Comparison of ENCODE assay signal across 14 cellular contexts in the genomic region with DNA sequence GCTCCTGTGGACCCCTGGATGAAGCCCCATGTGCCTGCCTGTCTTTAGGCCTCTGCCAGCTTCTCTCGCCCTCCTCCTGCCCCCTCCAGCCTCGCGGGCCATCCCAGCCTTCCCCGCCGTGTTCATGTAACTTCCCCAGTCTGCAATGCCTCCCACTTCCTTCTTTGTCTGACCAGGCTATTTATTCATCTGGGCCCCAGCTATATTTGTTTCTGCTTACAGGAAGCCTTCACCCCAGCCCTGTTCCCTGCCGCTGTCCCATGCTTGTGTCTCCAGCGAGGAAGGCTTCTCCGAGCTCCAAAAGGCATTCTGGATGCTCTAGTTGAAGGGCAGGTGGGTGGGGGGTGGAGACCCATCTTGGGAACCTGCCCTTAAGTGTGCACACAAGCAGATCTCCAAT. TPM values are rescaled to one million over a fixed set of nuclear protein-coding genes. Genes with fewer than 3 reads are reported as not detected.
DNase-seq lines count a peak whose midpoint lies in the region; ATAC-seq, FAIRE-seq and TF ChIP-seq lines count a peak whose summit lies in the region.
"Had no signal": no experiment of that assay in that cellular context is flagged by ENCODE, and none has a peak within 500 bp of the region (broad histone marks: within the 10 kb centered on the region; RNA-seq: fewer than 3 reads in every experiment).

No MANE protein-coding gene starts in this region.

- H3K56ac ChIP-seq in H1 (replicated peaks; ENCODE audit: insufficient read length, low read depth, low read length), result no peak overlapping the region

- TF ChIP-seq CTCF in H1 (IDR thresholded peaks at IDR 0.05; ENCODE audit: control extremely low read depth in 1 of 3, insufficient read depth in 1 of 3, low read depth in 1 of 3, low read length in 3 of 3) (no peak), osteoblast (IDR thresholded peaks at IDR 0.05; ENCODE audit: extremely low read depth, low read depth, low read length) (no peak)

- no peak for TF ChIP-seq RAD21 in H1 (IDR thresholded peaks at IDR 0.05 in 1 of 2, conservative IDR thresholded peaks at IDR 0.05 in 1 of 2; ENCODE audit: low read depth in 2 of 2, low read length in 2 of 2)

- H3K9me3 ChIP-seq in H1 (ENCODE audit: insufficient read depth in 2 of 2, low read depth in 1 of 2, low read length in 1 of 2), result no peaks in the 10 kb centered on the region
- H3K9me3 ChIP-seq in osteoblast (ENCODE audit: low read depth, low read length), result no peaks in the 10 kb centered on the region

- no peak overlapping the region for H2BK15ac ChIP-seq in H1 (ENCODE audit: low read length)

- no peak overlapping the region for H3K4ac ChIP-seq in H1 (replicated peaks; ENCODE audit: insufficient read length, low read depth, low read length)

- H3K4me3 ChIP-seq in H1 (ENCODE audit: extremely low read depth in 1 of 4, insufficient read depth in 2 of 4, low read depth in 3 of 4, low read length in 4 of 4) (no peak overlapping the region), osteoblast (ENCODE audit: insufficient read depth, low read length) (no peak overlapping the region)

- H4K8ac ChIP-seq in H1 (ENCODE audit: extremely low read depth, insufficient read depth, low read length), result no peak overlapping the region

- H2BK5ac ChIP-seq in H1 (ENCODE audit: low read depth, low read length), result peak overlapping the region; percentile 35; the same call in 1 of the 2 replicates

- H3K36me3 ChIP-seq in H1 (ENCODE audit: control insufficient read depth in 2 of 4, insufficient read depth in 4 of 4, low read length in 3 of 4) (peaks cover 0 to 5% (median 0%) of the 10 kb centered on the region in 4 experiments; a peak in 1 of 8 replicates), osteoblast (ENCODE audit: insufficient read depth, low read length) (no peaks in the 10 kb centered on the region)

- no peak overlapping the region; the same call in 1 of the 2 replicates for H3K18ac ChIP-seq in H1 (ENCODE audit: extremely low read depth, low read length)

- H3K14ac ChIP-seq in H1 (ENCODE audit: insufficient read length), result no peak overlapping the region

- no peak overlapping the region for H2AFZ ChIP-seq in H1 (ENCODE audit: low read length)
- H2AFZ ChIP-seq in osteoblast (ENCODE audit: low read length), result no peak overlapping the region

- H2BK12ac ChIP-seq in H1 (ENCODE audit: low read depth, low read length), result no peak overlapping the region

- no peaks in the 10 kb centered on the region for H3K79me2 ChIP-seq in H1 (ENCODE audit: control insufficient read depth in 1 of 2, insufficient read depth in 2 of 2, low read length in 2 of 2)
- no peaks in the 10 kb centered on the region for H3K79me2 ChIP-seq in osteoblast (ENCODE audit: insufficient read depth, low read length)

- POLR2A ChIA-PET in H1 (lab: Charles Lee; ENCODE audit: partially characterized antibody), result interaction anchor here (1.1 to 2.1 kb wide), 3 partner anchors 8 to 25 kb away, joined by 3 to 5 read pairs (median 3); partner anchors contain the start of gene GPR108

- no peak overlapping the region for H4K5ac ChIP-seq in H1 (ENCODE audit: insufficient read length, low read depth, low read length)

- no peak for DNase-seq in GM12892 (ENCODE audit: insufficient read length)
- DNase-seq in NOMO-1 treated with DMSO at 0.1 percent for 48 hours (lab: John Stamatoyannopoulos, UW; ENCODE audit: unreplicated experiment), result peak; percentile 80
- DNase-seq in H1 (ENCODE audit: low read depth in 1 of 2, low spot score in 2 of 2), result no peak
- DNase-seq in osteoblast (ENCODE audit: insufficient read length, low spot score, missing footprints), result peak; percentile 79
- no peak for DNase-seq in NCI-H2171 (lab: John Stamatoyannopoulos, UW)
- DNase-seq in EL, result no peak
- DNase-seq: activated CD8-positive, alpha-beta memory T cell treated with anti-CD3 and anti-CD28 coated beads, Interleukin-2, amount 50 U/mL, for 4 hours; effector memory CD8-positive, alpha-beta T cell; mammary epithelial cell; NCI-H1092 treated with DMSO at 0.1 percent for 48 hours; stimulated activated CD4-positive, alpha-beta T cell treated with anti-CD3 and anti-CD28 coated beads, Interleukin-4, amount 100 ng/mL, for 24 hours had no signal

- TF ChIP-seq EP300 in H1 (IDR thresholded peaks at IDR 0.05; ENCODE audit: borderline replicate concordance in 1 of 2, low read depth in 2 of 2, low read length in 2 of 2), result no peak

- H3K27me3 ChIP-seq in H1 (replicated peaks in 1 of 4; ENCODE audit: control insufficient read depth in 3 of 4, extremely low read depth in 1 of 4, insufficient read depth in 3 of 4, low read length in 3 of 4) (no peaks in the 10 kb centered on the region), osteoblast (ENCODE audit: insufficient read depth, low read length) (no peaks in the 10 kb centered on the region)

- no peak overlapping the region for H4K91ac ChIP-seq in H1 (replicated peaks; ENCODE audit: insufficient read length, low read length)

- no peak overlapping the region for H2BK120ac ChIP-seq in H1 (replicated peaks; ENCODE audit: low read depth, low read length)

- CTCF ChIA-PET in H1 (lab: Charles Lee; ENCODE audit: partially characterized antibody), result interaction anchor here (0.7 to 2.2 kb wide), 5 partner anchors 40 to 247 kb away, joined by 3 to 5 read pairs (median 3); partner anchors contain the start of genes DENND1C and TNFSF9

- ATAC-seq in GM18909 (IDR thresholded peaks at IDR 0.05; ENCODE audit: poor library complexity, unreplicated experiment), result no peak
- no peak for ATAC-seq in GM19328 (IDR thresholded peaks at IDR 0.05; ENCODE audit: unreplicated experiment)
- ATAC-seq: effector memory CD8-positive, alpha-beta T cell had no signal

- H3K27ac ChIP-seq in H1 (ENCODE audit: low read depth, low read length) (no peak overlapping the region), osteoblast (ENCODE audit: low read depth, low read length) (no peak overlapping the region)

- 95% methylated on average over 8 of the region's 8 CpGs; no CpG with 5 or more reads in 1 of the 2 experiments for WGBS in H1 (ENCODE audit: extremely low coverage in 1 of 2, insufficient coverage in 1 of 2, insufficient read length in 1 of 2, insufficient replicate concordance in 2 of 2, low coverage in 1 of 2, low lambda C conversion rate in 2 of 2, missing lambda C conversion rate in 1 of 2), 2 experiments

- no peaks in the 10 kb centered on the region for H3K79me1 ChIP-seq in H1 (ENCODE audit: low read depth, low read length)

- H3K4me1 ChIP-seq in H1 (replicated peaks in 1 of 4; ENCODE audit: control insufficient read depth in 3 of 4, insufficient read depth in 4 of 4, low read length in 3 of 4) (peaks cover 0 to 13% (median 6%) of the 10 kb centered on the region in 4 experiments; a peak in 5 of 7 replicates), osteoblast (ENCODE audit: insufficient read depth, low read length) (no peaks in the 10 kb centered on the region)

- H3K23me2 ChIP-seq in H1 (ENCODE audit: low read depth, low read length), result no peaks in the 10 kb centered on the region

- TF ChIP-seq POLR2A in GM12892 (IDR thresholded peaks at IDR 0.05; ENCODE audit: low read depth, low read length) (no peak), H1 (IDR thresholded peaks at IDR 0.05; ENCODE audit: control extremely low read depth in 1 of 2, low read depth in 2 of 2, low read length in 2 of 2) (no peak)

- no peak overlapping the region for H2AK5ac ChIP-seq in H1 (ENCODE audit: low read depth, low read length)

- H3K4me2 ChIP-seq in H1 (ENCODE audit: insufficient read depth in 1 of 2, low read depth in 2 of 2, low read length in 2 of 2) (no peak overlapping the region), osteoblast (ENCODE audit: insufficient read depth, low read length) (no peak overlapping the region)

- FAIRE-seq in GM12892 (lab: Jason Lieb, UNC) (peak; percentile 91), H1 (lab: Jason Lieb, UNC) (no peak)
- FAIRE-seq: D721Med had no signal

- H3K23ac ChIP-seq in H1 (ENCODE audit: insufficient read length), result no peak overlapping the region

- H4K20me1 ChIP-seq in H1 (replicated peaks in 1 of 2; ENCODE audit: control insufficient read depth in 1 of 2, insufficient read depth in 2 of 2, low read length in 2 of 2) (peaks cover 0 to 8% of the 10 kb centered on the region in 2 experiments), osteoblast (ENCODE audit: insufficient read depth, low read length) (no peaks in the 10 kb centered on the region)

- H2BK20ac ChIP-seq in H1 (ENCODE audit: low read length), result no peak overlapping the region

- no peak overlapping the region for H3K9ac ChIP-seq in H1 (replicated peaks in 1 of 4; ENCODE audit: extremely low read depth in 1 of 4, low read depth in 3 of 4, low read length in 3 of 4)

RNA-seq across cellular contexts. Expression of gene C3, which starts 7.9 kb away (rescaled TPM):
- polyA plus RNA-seq in GM12892 (2012; ENCODE audit: missing spikeins), result 1.4 TPM
- total RNA-seq in H1 (2021; fragmentation: NEBNext Ultra II Directional; extraction: Animal tissue kit (Norgen Biotek cat#: 25700)), result 4.2 and 6.4 TPM in 2 replicates
- polyA plus RNA-seq in H1 (2011; rRNA removed), result 12.8 and 16.6 TPM in 2 replicates
- 16.0 TPM for polyA plus RNA-seq in H1 (2011; cell fraction: cytosol; rRNA removed)
- polyA plus RNA-seq in H1 (2011; cell fraction: nucleus; rRNA removed), result 34.2 TPM
- 11.3 to 16.8 TPM (median 13.0 TPM) in 4 replicates for polyA plus RNA-seq in H1 (2012, experiment 1 of 2)
- polyA plus RNA-seq in H1 (2012, experiment 2 of 2), result 13.6 TPM
- 22.5 TPM for polyA plus RNA-seq in H1 (2013, experiment 1 of 2)
- polyA plus RNA-seq in H1 (2013, experiment 2 of 2), result 24.4 TPM
- 16.2 and 28.8 TPM in 2 replicates for polyA minus RNA-seq in H1 (2011; rRNA and poly(A)+ RNA removed)
- 31.9 TPM for polyA minus RNA-seq in H1 (2011; cell fraction: cytosol; rRNA and poly(A)+ RNA removed)
- polyA minus RNA-seq in H1 (2011; cell fraction: nucleus; rRNA and poly(A)+ RNA removed), result 33.2 TPM
- 5.0 and 14.1 TPM in 2 replicates for total RNA-seq in osteoblast

RNA-seq across cellular contexts. Expression of gene GPR108, which starts 9.0 kb away (rescaled TPM):
- polyA plus RNA-seq in GM12892 (2012; ENCODE audit: missing spikeins), result 31.2 TPM
- 34.9 and 35.3 TPM in 2 replicates for total RNA-seq in H1 (2021; fragmentation: NEBNext Ultra II Directional; extraction: Animal tissue kit (Norgen Biotek cat#: 25700))
- 46.0 and 63.9 TPM in 2 replicates for polyA plus RNA-seq in H1 (2011; rRNA removed)
- 52.1 TPM for polyA plus RNA-seq in H1 (2011; cell fraction: cytosol; rRNA removed)
- 160 TPM for polyA plus RNA-seq in H1 (2011; cell fraction: nucleus; rRNA removed)
- polyA plus RNA-seq in H1 (2012, experiment 1 of 2), result 35.3 to 46.7 TPM (median 38.7 TPM) in 4 replicates
- polyA plus RNA-seq in H1 (2012, experiment 2 of 2), result 36.3 TPM
- polyA plus RNA-seq in H1 (2013, experiment 1 of 2), result 47.8 TPM
- 49.9 TPM for polyA plus RNA-seq in H1 (2013, experiment 2 of 2)
- 30.4 and 47.5 TPM in 2 replicates for polyA minus RNA-seq in H1 (2011; rRNA and poly(A)+ RNA removed)
- polyA minus RNA-seq in H1 (2011; cell fraction: cytosol; rRNA and poly(A)+ RNA removed), result 15.0 TPM
- 23.3 TPM for polyA minus RNA-seq in H1 (2011; cell fraction: nucleus; rRNA and poly(A)+ RNA removed)
- 42.3 and 52.2 TPM in 2 replicates for total RNA-seq in osteoblast

RNA-seq across cellular contexts. Expression of gene TRIP10, which starts 11.1 kb away (rescaled TPM):
- 47.2 TPM for polyA plus RNA-seq in GM12892 (2012; ENCODE audit: missing spikeins)
- total RNA-seq in H1 (2021; fragmentation: NEBNext Ultra II Directional; extraction: Animal tissue kit (Norgen Biotek cat#: 25700)), result 69.3 and 69.5 TPM in 2 replicates
- 27.8 and 38.0 TPM in 2 replicates for polyA plus RNA-seq in H1 (2011; rRNA removed)
- 46.0 TPM for polyA plus RNA-seq in H1 (2011; cell fraction: cytosol; rRNA removed)
- polyA plus RNA-seq in H1 (2011; cell fraction: nucleus; rRNA removed), result 69.9 TPM
- polyA plus RNA-seq in H1 (2012, experiment 1 of 2), result 66.1 to 83.1 TPM (median 77.4 TPM) in 4 replicates
- 58.7 TPM for polyA plus RNA-seq in H1 (2012, experiment 2 of 2)
- polyA plus RNA-seq in H1 (2013, experiment 1 of 2), result 63.3 TPM
- polyA plus RNA-seq in H1 (2013, experiment 2 of 2), result 64.1 TPM
- polyA minus RNA-seq in H1 (2011; rRNA and poly(A)+ RNA removed), result 23.1 and 26.9 TPM in 2 replicates
- 28.1 TPM for polyA minus RNA-seq in H1 (2011; cell fraction: cytosol; rRNA and poly(A)+ RNA removed)
- 24.9 TPM for polyA minus RNA-seq in H1 (2011; cell fraction: nucleus; rRNA and poly(A)+ RNA removed)
- 32.4 and 36.2 TPM in 2 replicates for total RNA-seq in osteoblast

RNA-seq across cellular contexts. Expression of gene SH2D3A, which starts 38.9 kb away (rescaled TPM):
- 4.0 TPM for polyA plus RNA-seq in GM12892 (2012; ENCODE audit: missing spikeins)
- 20.0 and 22.1 TPM in 2 replicates for total RNA-seq in H1 (2021; fragmentation: NEBNext Ultra II Directional; extraction: Animal tissue kit (Norgen Biotek cat#: 25700))
- polyA plus RNA-seq in H1 (2011; rRNA removed), result 14.5 and 22.8 TPM in 2 replicates
- 18.8 TPM for polyA plus RNA-seq in H1 (2011; cell fraction: cytosol; rRNA removed)
- polyA plus RNA-seq in H1 (2011; cell fraction: nucleus; rRNA removed), result 34.1 TPM
- 12.6 to 18.8 TPM (median 17.6 TPM) in 4 replicates for polyA plus RNA-seq in H1 (2012, experiment 1 of 2)
- polyA plus RNA-seq in H1 (2012, experiment 2 of 2), result 15.0 TPM
- 32.0 TPM for polyA plus RNA-seq in H1 (2013, experiment 1 of 2)
- polyA plus RNA-seq in H1 (2013, experiment 2 of 2), result 29.0 TPM
- polyA minus RNA-seq in H1 (2011; rRNA and poly(A)+ RNA removed), result 6.1 and 7.2 TPM in 2 replicates
- polyA minus RNA-seq in H1 (2011; cell fraction: cytosol; rRNA and poly(A)+ RNA removed), result 9.0 TPM
- polyA minus RNA-seq in H1 (2011; cell fraction: nucleus; rRNA and poly(A)+ RNA removed), result 11.2 TPM
- not detected in 2 replicates for total RNA-seq in osteoblast

RNA-seq across cellular contexts. Expression of gene VAV1, which starts 44.2 kb away (rescaled TPM):
- 30.2 TPM for polyA plus RNA-seq in GM12892 (2012; ENCODE audit: missing spikeins)
- total RNA-seq in H1 (2021; fragmentation: NEBNext Ultra II Directional; extraction: Animal tissue kit (Norgen Biotek cat#: 25700)), result 0.21 and 0.22 TPM in 2 replicates
- polyA plus RNA-seq in H1 (2011; rRNA removed), result 0.21 and 0.46 TPM in 2 replicates
- polyA plus RNA-seq in H1 (2011; cell fraction: cytosol; rRNA removed), result 0.31 TPM
- 0.61 TPM for polyA plus RNA-seq in H1 (2011; cell fraction: nucleus; rRNA removed)
- polyA plus RNA-seq in H1 (2012, experiment 1 of 2), result 0.56 to 0.67 TPM (median 0.58 TPM) in 3 of 4 replicates, not detected in the other
- polyA plus RNA-seq in H1 (2012, experiment 2 of 2), result 0.18 TPM
- 3.1 TPM for polyA plus RNA-seq in H1 (2013, experiment 1 of 2)
- polyA plus RNA-seq in H1 (2013, experiment 2 of 2), result 2.7 TPM
- polyA minus RNA-seq in H1 (2011; rRNA and poly(A)+ RNA removed), result 0.47 and 1.2 TPM in 2 replicates
- 1.6 TPM for polyA minus RNA-seq in H1 (2011; cell fraction: cytosol; rRNA and poly(A)+ RNA removed)
- not detected for polyA minus RNA-seq in H1 (2011; cell fraction: nucleus; rRNA and poly(A)+ RNA removed)
- 0.36 TPM in 1 of 2 replicates, not detected in the other for total RNA-seq in osteoblast
- polyA plus RNA-seq: mammary epithelial cell had no signal

Comparison
In these comparisons a context has a peak if more than half of its experiments do, and no peak if none do; other contexts are left out.
1. DNase-seq: peak in NOMO-1 treated with DMSO at 0.1 percent for 48 hours (single experiment) and osteoblast (single experiment); none in GM12892 (single experiment), H1 (0 of 2), NCI-H2171 (single experiment) and EL (single experiment).